1 cellular context compared by ENCODE assay signal in genomic region chr7:11716185-11716584, GRCh38.
TF ChIP-seq lines count a peak whose summit lies in the region.

No MANE protein-coding gene starts in this region.

TF ChIP-seq in SK-N-SH treated with all-trans-retinoic acid at 6 μM for 48 hours, 23 proteins besides CTCF, POLR2A, EP300 and RAD21 (continued from another document):
- no peak for TF ChIP-seq TSHZ2 (CRISPR knock-in tag; IDR thresholded peaks at IDR 0.05)
- TF ChIP-seq RARB (CRISPR knock-in tag; IDR thresholded peaks at IDR 0.05) = no peak
- 0 out of 2 replicates have a peak, but pooled peaks have one; percentile 18 for TF ChIP-seq ZNF8 (CRISPR knock-in tag; IDR thresholded peaks at IDR 0.05)
- 0 out of 2 replicates have a peak, but pooled peaks have one; percentile 53 for TF ChIP-seq GLIS3 (CRISPR knock-in tag; IDR thresholded peaks at IDR 0.05)
- no peak for TF ChIP-seq ZNF565 (CRISPR knock-in tag; conservative IDR thresholded peaks at IDR 0.05; ENCODE audit: low read depth)
- no peak for TF ChIP-seq ZFP3 (CRISPR knock-in tag; IDR thresholded peaks at IDR 0.05)
- TF ChIP-seq ARNTL (CRISPR knock-in tag; IDR thresholded peaks at IDR 0.05; ENCODE audit: borderline replicate concordance, low read depth) = no peak
- no peak for TF ChIP-seq ZNF70 (CRISPR knock-in tag; IDR thresholded peaks at IDR 0.05)
- peak; percentile 45; the same call in 1 of the 2 replicates for TF ChIP-seq ISL1 (CRISPR knock-in tag; IDR thresholded peaks at IDR 0.05)
- TF ChIP-seq TOX (CRISPR knock-in tag; IDR thresholded peaks at IDR 0.05; ENCODE audit: borderline replicate concordance) = no peak
- no peak for TF ChIP-seq BACH2 (CRISPR knock-in tag; IDR thresholded peaks at IDR 0.05; ENCODE audit: borderline replicate concordance)
- TF ChIP-seq ZFP30 (CRISPR knock-in tag; IDR thresholded peaks at IDR 0.05) = no peak
- no peak for TF ChIP-seq CREB5 (CRISPR knock-in tag; IDR thresholded peaks at IDR 0.05; ENCODE audit: low read depth)
